In the genomic region with DNA sequence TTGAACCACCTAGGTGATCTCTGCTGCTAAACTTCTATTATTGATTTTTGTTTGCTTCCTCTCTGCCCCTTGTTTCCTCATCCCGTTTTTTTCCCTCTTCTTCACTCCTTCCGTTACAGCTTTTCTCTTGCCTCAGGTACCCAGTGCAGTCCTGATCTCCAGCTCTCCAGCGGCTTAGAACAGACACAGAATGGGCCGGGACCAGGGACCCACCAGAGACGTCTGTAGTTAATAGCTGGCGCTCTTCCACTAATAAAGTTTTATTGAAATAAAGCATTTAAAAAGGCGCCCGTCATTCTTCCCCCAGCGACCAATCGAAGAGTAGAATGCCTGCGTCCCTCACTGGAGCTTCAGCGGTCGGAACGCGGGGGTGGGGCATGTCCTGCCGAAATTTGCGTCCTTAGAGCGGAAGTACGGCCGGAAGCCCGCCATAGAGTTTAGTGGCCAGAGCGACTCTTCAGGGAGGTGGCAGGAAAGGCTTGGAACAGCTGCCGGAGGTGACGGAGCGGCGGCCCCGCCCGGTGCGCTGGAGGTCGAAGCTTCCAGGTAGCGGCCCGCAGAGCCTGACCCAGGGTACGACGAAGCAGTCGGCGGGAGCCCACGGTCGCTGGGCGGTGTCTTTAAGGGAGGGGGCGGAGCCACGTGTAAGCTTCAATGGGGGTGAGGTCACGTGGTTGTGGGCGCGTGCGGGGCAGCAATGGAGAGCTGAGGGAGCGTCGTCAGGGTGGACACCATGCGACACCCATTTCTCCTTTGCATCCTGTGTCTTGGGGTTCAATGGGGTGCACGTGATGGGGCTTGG, we compare ENCODE assay signal across 8 cellular contexts. TPM values are rescaled to one million over a fixed set of nuclear protein-coding genes. Genes with fewer than 3 reads are reported as not detected.
DNase-seq lines count a peak whose midpoint lies in the region; ATAC-seq and TF ChIP-seq lines count a peak whose summit lies in the region.

A gene with protein sequence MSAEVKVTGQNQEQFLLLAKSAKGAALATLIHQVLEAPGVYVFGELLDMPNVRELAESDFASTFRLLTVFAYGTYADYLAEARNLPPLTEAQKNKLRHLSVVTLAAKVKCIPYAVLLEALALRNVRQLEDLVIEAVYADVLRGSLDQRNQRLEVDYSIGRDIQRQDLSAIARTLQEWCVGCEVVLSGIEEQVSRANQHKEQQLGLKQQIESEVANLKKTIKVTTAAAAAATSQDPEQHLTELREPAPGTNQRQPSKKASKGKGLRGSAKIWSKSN (plus strand): TSS at position 440 of the 802 bp plus-strand sequence. CDS start 611 bp downstream, outside the sequence.

- peaks cover 9% of the 10 kb centered on the region for H3F3A ChIP-seq in PC-9 (ENCODE audit: insufficient read depth, low read depth)

- no peaks in the 10 kb centered on the region for H3K27me3 ChIP-seq in PC-9 (ENCODE audit: insufficient read depth, low read depth)

- peak within 1 kb of the TSS; percentile 85 for H3K4me2 ChIP-seq in PC-9

- H3K79me2 ChIP-seq in PC-9 (ENCODE audit: low read depth): peaks cover 22% of the 10 kb centered on the region

- CTCF ChIA-PET in PC-9 (lab: Charles Lee): interaction anchor here (0.6 to 2.4 kb wide), 5 partner anchors 29 to 431 kb away, joined by 3 to 18 read pairs (median 4); a partner anchor contains a TSS

- H3K36me3 ChIP-seq in PC-9 (ENCODE audit: low read depth) (no peaks in the 10 kb centered on the region), mucosa of descending colon (ENCODE audit: low read depth) (no peaks in the 10 kb centered on the region)

- intact Hi-C loops in PC-9 (cut with micrococcal nuclease; ENCODE audit: unreplicated experiment): loop anchor here (1.0 kb wide), 3 partner anchors 29 to 61 kb away; a partner anchor contains a TSS
- intact Hi-C loops in mucosa of descending colon (cut with DNase I, micrococcal nuclease): no loop called here

- TF ChIP-seq CTCF in PC-9 (conservative IDR thresholded peaks at IDR 0.05) (no peak), mucosa of descending colon (IDR thresholded peaks at IDR 0.05) (no peak)

- POLR2A ChIA-PET in PC-9 (lab: Charles Lee; ENCODE audit: unreplicated experiment): interaction anchor here (0.5 to 1.7 kb wide), 10 partner anchors 28 to 424 kb away, joined by 3 to 41 read pairs (median 6); a partner anchor contains a TSS

- H4K20me1 ChIP-seq in PC-9 (ENCODE audit: insufficient read depth): no peaks in the 10 kb centered on the region

- no peaks in the 10 kb centered on the region for H3K9me3 ChIP-seq in PC-9 (ENCODE audit: insufficient read depth, low read depth)
- H3K9me3 ChIP-seq in mucosa of descending colon: no peaks in the 10 kb centered on the region

- peak within 1 kb of the TSS; percentile 89 for H3K4me3 ChIP-seq in Jurkat, Clone E6-1 (ENCODE audit: low read length)
- H3K4me3 ChIP-seq in PC-9: peak within 1 kb of the TSS; percentile 77
- peak within 1 kb of the TSS; percentile 23 for H3K4me3 ChIP-seq in mucosa of descending colon

- no TSS peak for BruUV-seq in PC-9 (replicated peaks; lab: Mats Ljungman, UMichigan)

- ATAC-seq in GM21619 (IDR thresholded peaks at IDR 0.05; ENCODE audit: unreplicated experiment): peak; percentile 90
- peak; percentile 98 for ATAC-seq in mucosa of descending colon

- H3K9me2 ChIP-seq in PC-9 (ENCODE audit: insufficient read depth): no peaks in the 10 kb centered on the region

- peaks cover 19% of the 10 kb centered on the region for H3K4me1 ChIP-seq in PC-9 (replicated peaks; ENCODE audit: insufficient read depth)
- no peaks in the 10 kb centered on the region for H3K4me1 ChIP-seq in mucosa of descending colon (ENCODE audit: low read depth)

- peak within 1 kb of the TSS; percentile 60 for H3K27ac ChIP-seq in PC-9
- peak within 1 kb of the TSS; percentile 84 for H3K27ac ChIP-seq in epithelial cell of prostate

- DNase-seq in DMS153 (lab: John Stamatoyannopoulos, UW) (peak; percentile 99), PC-9 (peak; percentile 98 to 100), epithelial cell of prostate (ENCODE audit: low read depth, low spot score) (peak; percentile 94), mucosa of descending colon (peak; percentile 98 to 99 (median 99))
- peak; percentile 99 for DNase-seq in Jurkat, Clone E6-1 (ENCODE audit: low read depth, low spot score)
- DNase-seq in activated T-cell treated with anti-CD3 and anti-CD28 coated beads, Interleukin-2, amount 50 U/mL, for 1 hour: peak; percentile 91
- DNase-seq in stimulated activated CD8-positive, alpha-beta memory T cell treated with anti-CD3 and anti-CD28 coated beads, Interleukin-4, amount 100 ng/mL, for 24 hours (ENCODE audit: low read depth): peak; percentile 95

- H2AFZ ChIP-seq in PC-9: peak within 1 kb of the TSS; percentile 94

RNA-seq across cellular contexts. Expression of the gene that starts here (rescaled TPM):
- 48.5 TPM for polyA plus RNA-seq in Jurkat, Clone E6-1 (2012; ENCODE audit: insufficient read depth, insufficient read length)
- 88.7 and 116 TPM in 2 replicates for total RNA-seq in PC-9 (2021)
- 10 to 100 TPM; 32.8 to 47.2 (median 39.2) TPM for total RNA-seq in mucosa of descending colon

Comparison
In these comparisons a context has a peak if more than half of its experiments do, and no peak if none do; other contexts are left out.
1. Peak in every context shown above with its lines: DNase-seq, ATAC-seq, H3K4me3 ChIP-seq and H3K27ac ChIP-seq.
2. H3K4me3 ChIP-seq: peak in every context shown above with its lines; median percentile 89 in Jurkat, Clone E6-1; 77 in PC-9; 23 in mucosa of descending colon.